2 cellular contexts compared by ENCODE assay signal in genomic region chr7:28124413-28124812, GRCh38.
TF ChIP-seq lines count a peak whose summit lies in the region.

No MANE protein-coding gene starts in this region.

TF ChIP-seq in liver, 16 proteins besides CTCF, POLR2A, EP300 and RAD21:
- TF ChIP-seq HNF4A (conservative IDR thresholded peaks at IDR 0.05): peak; percentile 51 to 83
- TF ChIP-seq EGR1 (IDR thresholded peaks at IDR 0.05; ENCODE audit: low read depth in 2 of 2): no peak
- no peak for TF ChIP-seq REST (IDR thresholded peaks at IDR 0.05)

TF ChIP-seq in HepG2, 621 proteins besides CTCF, POLR2A, EP300 and RAD21:
- TF ChIP-seq NFAT5 (CRISPR knock-in tag; IDR thresholded peaks at IDR 0.05): no peak
- TF ChIP-seq ATF5 (CRISPR knock-in tag; IDR thresholded peaks at IDR 0.05; ENCODE audit: low read depth): no peak
- no peak for TF ChIP-seq DMTF1 (CRISPR knock-in tag; IDR thresholded peaks at IDR 0.05)
- TF ChIP-seq MED1 (CRISPR knock-in tag; IDR thresholded peaks at IDR 0.05): no peak
- TF ChIP-seq NCOA1 (CRISPR knock-in tag; IDR thresholded peaks at IDR 0.05): no peak
- TF ChIP-seq ZNF451 (CRISPR knock-in tag; IDR thresholded peaks at IDR 0.05): no peak
- TF ChIP-seq TAF15 (IDR thresholded peaks at IDR 0.05; ENCODE audit: low read depth, low read length, poor library complexity, severe bottlenecking): no peak
- no peak for TF ChIP-seq MAX (IDR thresholded peaks at IDR 0.05)
- no peak for TF ChIP-seq ZNF232 (CRISPR knock-in tag; IDR thresholded peaks at IDR 0.05; ENCODE audit: borderline replicate concordance)
- no peak for TF ChIP-seq HNRNPL (IDR thresholded peaks at IDR 0.05; ENCODE audit: low read depth, low read length)
- TF ChIP-seq NAIF1 (CRISPR knock-in tag; IDR thresholded peaks at IDR 0.05; ENCODE audit: borderline replicate concordance): no peak
- no peak for TF ChIP-seq TARDBP (CRISPR knock-in tag; IDR thresholded peaks at IDR 0.05)
- no peak for TF ChIP-seq HNRNPLL (IDR thresholded peaks at IDR 0.05; ENCODE audit: low read depth, low read length, poor library complexity, severe bottlenecking)
- no peak for TF ChIP-seq ZNF788 (CRISPR knock-in tag; IDR thresholded peaks at IDR 0.05; ENCODE audit: borderline replicate concordance)
